20 cellular contexts compared by ENCODE assay signal in the genomic region with DNA sequence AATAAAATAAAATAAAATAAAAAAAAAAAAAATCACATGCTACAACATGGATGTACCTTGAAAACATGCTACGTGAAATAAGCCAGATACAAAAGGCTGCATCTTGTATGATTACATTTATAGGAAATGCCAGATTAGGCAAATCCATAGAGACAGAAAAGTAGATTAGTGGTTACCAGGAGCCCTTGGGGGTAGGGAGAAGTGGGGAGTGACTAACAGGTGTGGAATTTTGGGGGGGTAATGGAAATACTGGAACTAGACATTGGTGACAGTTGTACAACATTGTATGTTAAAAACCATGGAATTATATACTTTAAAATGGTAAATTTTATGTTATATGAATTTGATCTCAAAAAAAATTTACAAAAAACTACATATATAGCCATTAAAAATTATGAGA. TPM values are rescaled to one million over a fixed set of nuclear protein-coding genes. Genes with fewer than 3 reads are reported as not detected.
"Had no signal": no experiment of that assay in that cellular context is flagged by ENCODE, and none has a peak within 500 bp of the region (broad histone marks: within the 10 kb centered on the region; RNA-seq: fewer than 3 reads in every experiment).

No MANE protein-coding gene starts in this region.

- H2AFZ ChIP-seq: hepatocyte had no signal

- FAIRE-seq: islet of Langerhans had no signal

- H3K4me1 Mint-ChIP-seq: nephron progenitor cell had no signal

- H3K27ac Mint-ChIP-seq: effector memory CD8-positive, alpha-beta T cell; naive thymus-derived CD4-positive, alpha-beta T cell; nephron progenitor cell; stimulated activated effector memory CD8-positive, alpha-beta T cell treated with anti-CD3 and anti-CD28 coated beads, Interleukin-12 subunit alpha, Interleukin-12 subunit beta, amount 100 ng/mL, for 72 hours; stimulated activated naive CD8-positive, alpha-beta T cell treated with anti-CD3 and anti-CD28 coated beads, Interleukin-15, Interleukin-2, amounts not matched to agents 100 ng/mL and 50 ng/mL, for 24 hours had no signal

- H3K36me3 ChIP-seq: esophagus muscularis mucosa, neutrophil, uterus had no signal

- ATAC-seq: effector memory CD8-positive, alpha-beta T cell; gastroesophageal sphincter; naive thymus-derived CD4-positive, alpha-beta T cell; right cardiac atrium; stimulated activated effector memory CD8-positive, alpha-beta T cell treated with anti-CD3 and anti-CD28 coated beads, Interleukin-12 subunit alpha, Interleukin-12 subunit beta, amount 100 ng/mL, for 72 hours had no signal

- H3K27me3 Mint-ChIP-seq: stimulated activated naive CD8-positive, alpha-beta T cell treated with anti-CD3 and anti-CD28 coated beads, Interleukin-15, Interleukin-2, amounts not matched to agents 100 ng/mL and 50 ng/mL, for 24 hours had no signal

- H3K36me3 Mint-ChIP-seq: stimulated activated effector memory CD8-positive, alpha-beta T cell treated with anti-CD3 and anti-CD28 coated beads, Interleukin-12 subunit alpha, Interleukin-12 subunit beta, amount 100 ng/mL, for 72 hours had no signal

- H3K27ac ChIP-seq: epithelial cell of prostate, esophagus muscularis mucosa, gastroesophageal sphincter, hepatocyte, neutrophil, tibial artery, upper lobe of left lung, uterus had no signal

- H3K4me2 ChIP-seq: hepatocyte, smooth muscle cell had no signal

- H3K9me3 ChIP-seq: neutrophil, uterus had no signal

- H3K4me3 Mint-ChIP-seq: effector memory CD8-positive, alpha-beta T cell; naive thymus-derived CD4-positive, alpha-beta T cell; nephron progenitor cell; stimulated activated effector memory CD8-positive, alpha-beta T cell treated with anti-CD3 and anti-CD28 coated beads, Interleukin-12 subunit alpha, Interleukin-12 subunit beta, amount 100 ng/mL, for 72 hours; stimulated activated naive CD8-positive, alpha-beta T cell treated with anti-CD3 and anti-CD28 coated beads, Interleukin-15, Interleukin-2, amounts not matched to agents 100 ng/mL and 50 ng/mL, for 24 hours had no signal

- H3K27me3 ChIP-seq: esophagus muscularis mucosa, gastroesophageal sphincter, hepatocyte, tibial artery, upper lobe of left lung, uterus had no signal

- DNase-seq: effector memory CD8-positive, alpha-beta T cell; kidney glomerular epithelial cell; naive thymus-derived CD4-positive, alpha-beta T cell; nephron progenitor cell; right cardiac atrium; stimulated activated CD4-positive, alpha-beta T cell treated with anti-CD3 and anti-CD28 coated beads, Interleukin-2, amount 100 ng/mL, for 48 hours; stimulated activated CD8-positive, alpha-beta memory T cell treated with anti-CD3 and anti-CD28 coated beads, Interleukin-4, amount 100 ng/mL, for 48 hours; tibial artery; upper lobe of left lung; uterus had no signal

- H3K4me3 ChIP-seq: esophagus muscularis mucosa, gastroesophageal sphincter, hepatocyte, smooth muscle cell, tibial artery, upper lobe of left lung, uterus had no signal

- H3K79me2 ChIP-seq: hepatocyte had no signal

- H3K4me1 ChIP-seq: esophagus muscularis mucosa, gastroesophageal sphincter, tibial artery, upper lobe of left lung, uterus had no signal

RNA-seq across cellular contexts. Expression of gene SLC1A1, which starts 47.3 kb away (rescaled TPM):
- total RNA-seq: mononuclear cell had no signal
